In the genomic region with DNA sequence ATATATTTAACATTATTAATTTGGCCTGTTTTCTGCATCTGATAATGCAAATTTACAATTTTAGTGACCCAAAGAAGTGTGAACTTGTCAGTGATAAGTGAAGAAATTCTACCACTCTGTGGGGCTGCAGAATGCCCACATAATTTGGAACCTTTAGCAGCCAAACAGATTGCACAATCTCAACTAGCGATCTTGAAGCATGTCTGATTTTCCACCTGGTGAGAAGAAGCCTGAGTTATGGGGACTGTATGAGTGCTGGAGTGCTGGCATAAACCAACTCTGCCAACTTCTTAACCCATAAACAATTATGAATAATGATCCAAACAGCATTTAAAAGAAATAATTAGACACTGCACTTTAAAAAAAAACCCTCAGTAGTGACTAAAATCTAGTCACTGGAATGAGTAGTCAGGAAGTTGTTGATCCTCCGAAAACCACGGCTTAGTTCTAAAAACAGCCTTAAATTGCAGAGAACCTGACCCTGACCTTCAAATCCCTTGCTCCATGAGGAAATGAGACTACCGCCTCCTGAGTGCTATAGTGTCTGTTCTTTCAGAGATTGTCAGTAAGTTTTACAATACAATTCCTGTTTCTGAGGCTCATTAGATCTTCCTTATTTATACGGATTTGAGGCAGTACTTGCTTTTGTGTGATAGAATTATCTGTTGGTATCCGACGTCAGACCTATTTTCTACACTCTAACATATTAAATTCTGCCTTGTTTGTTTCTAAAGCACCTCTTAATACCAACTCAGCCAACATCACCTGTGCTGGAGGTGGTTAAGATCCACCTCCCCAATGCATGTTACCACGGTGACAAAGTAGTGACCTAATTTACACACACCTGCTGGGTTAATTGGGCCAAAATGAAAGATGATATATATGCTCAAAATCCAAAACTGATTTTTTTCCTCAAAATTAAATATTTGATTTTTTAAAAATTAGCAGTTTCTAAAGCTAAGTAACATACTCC, we compare ENCODE assay signal across 8 cellular contexts.
DNase-seq lines count a peak whose midpoint lies in the region; ATAC-seq and TF ChIP-seq lines count a peak whose summit lies in the region.

No MANE protein-coding gene starts in this region.

- in situ Hi-C loops in G401 (cut with HindIII; ENCODE audit: low sequenced_read_pairs): no loop called here

- H3K27me3 ChIP-seq in osteoblast (ENCODE audit: insufficient read depth, low read length): no peaks in the 10 kb centered on the region

- DNase-seq in G401 (ENCODE audit: low spot score): peak; percentile 88
- DNase-seq in HS-5 (ENCODE audit: low read depth): peak; percentile 58
- peak; percentile 83 for DNase-seq in amniotic epithelial cell (ENCODE audit: low read depth)
- DNase-seq in osteoblast (ENCODE audit: insufficient read length, low spot score, missing footprints): peak; percentile 49
- no peak for DNase-seq in left colon
- no peak for DNase-seq in posterior cingulate gyrus
- DNase-seq in GF-D8 (lab: John Stamatoyannopoulos, UW): no peak

- intact Hi-C loops in left colon (cut with DNase I, micrococcal nuclease): no loop called here
- intact Hi-C loops in posterior cingulate gyrus (cut with DNase I): no loop called here

- H3K27ac ChIP-seq in osteoblast (ENCODE audit: low read depth, low read length): peak overlapping the region; percentile 27

- H3K4me1 ChIP-seq in osteoblast (ENCODE audit: insufficient read depth, low read length): peaks cover 20% of the 10 kb centered on the region

- no peaks in the 10 kb centered on the region for H3K36me3 ChIP-seq in osteoblast (ENCODE audit: insufficient read depth, low read length)

- no peak for TF ChIP-seq CTCF in osteoblast (IDR thresholded peaks at IDR 0.05; ENCODE audit: extremely low read depth, low read depth, low read length)

- no peaks in the 10 kb centered on the region for H4K20me1 ChIP-seq in osteoblast (ENCODE audit: insufficient read depth, low read length)

- H3K79me2 ChIP-seq in osteoblast (ENCODE audit: insufficient read depth, low read length): no peaks in the 10 kb centered on the region

- no peak overlapping the region for H2AFZ ChIP-seq in osteoblast (ENCODE audit: low read length)

- peak overlapping the region; percentile 34 for H3K4me3 ChIP-seq in osteoblast (ENCODE audit: insufficient read depth, low read length)

- H3K9me3 ChIP-seq in osteoblast (ENCODE audit: low read depth, low read length): no peaks in the 10 kb centered on the region

- peak; percentile 90 for ATAC-seq in GM21529 (IDR thresholded peaks at IDR 0.05; ENCODE audit: unreplicated experiment)
- no peak for ATAC-seq in left colon

- peak overlapping the region; percentile 60 for H3K4me2 ChIP-seq in osteoblast (ENCODE audit: insufficient read depth, low read length)

Comparison
In these comparisons a context has a peak if more than half of its experiments do, and no peak if none do; other contexts are left out.
1. DNase-seq: peak in G401 (single experiment), HS-5 (single experiment), amniotic epithelial cell (single experiment) and osteoblast (single experiment); none in left colon (0 of 2), posterior cingulate gyrus (0 of 10) and GF-D8 (single experiment).